ENCODE assay signal across 16 cellular contexts in genomic region chr12:20439634-20440033, GRCh38.
DNase-seq lines count a peak whose midpoint lies in the region; ATAC-seq and TF ChIP-seq lines count a peak whose summit lies in the region.
"Had no signal": no experiment of that assay in that cellular context is flagged by ENCODE, and none has a peak within 500 bp of the region (broad histone marks: within the 10 kb centered on the region; RNA-seq: fewer than 3 reads in every experiment).

No MANE protein-coding gene starts in this region.

- H3K27ac ChIP-seq in heart right ventricle (peak overlapping the region; percentile 8 to 91 (median 71)), gastrocnemius medialis (peak overlapping the region; percentile 16 to 41 (median 32))
- H3K27ac ChIP-seq: KMS-11 had no signal

- ATAC-seq in heart right ventricle (peak in 7 of 8 donors; percentile 25 to 81 (median 56)), gastrocnemius medialis (peak; percentile 38 to 45), GM19395 (IDR thresholded peaks at IDR 0.05; ENCODE audit: unreplicated experiment) (no peak)

- 73 to 86% methylated on average over 1 of the region's 1 CpG for WGBS in heart right ventricle, 2 donors

- H3K9me3 ChIP-seq in heart right ventricle = no peaks in the 10 kb centered on the region
- H3K9me3 ChIP-seq in gastrocnemius medialis = no peaks in the 10 kb centered on the region
- H3K9me3 ChIP-seq: Caco-2 had no signal

- peak; percentile 26 for DNase-seq in dedifferentiated amniotic fluid mesenchymal stem cell (ENCODE audit: extremely low spot score)
- no peak for DNase-seq in heart right ventricle
- DNase-seq in gastrocnemius medialis = no peak
- no peak for DNase-seq in NCI-H1436 (lab: John Stamatoyannopoulos, UW)
- no peak for DNase-seq in Ammon's horn (ENCODE audit: low spot score)
- no peak for DNase-seq in ecto neural progenitor cell (ENCODE audit: low spot score)
- DNase-seq: Caco-2; CD4-positive, CD25-positive, alpha-beta regulatory T cell; DMS153; NCI-H1048; NCI-H146; NCI-H2081; NCI-H510A; NCI-H774 had no signal

- H3K4me3 ChIP-seq in heart right ventricle (no peak overlapping the region), gastrocnemius medialis (no peak overlapping the region)

- TF ChIP-seq POLR2A in gastrocnemius medialis (IDR thresholded peaks at IDR 0.05) = no peak

- no peaks in the 10 kb centered on the region for H3K36me3 ChIP-seq in heart right ventricle
- H3K36me3 ChIP-seq in gastrocnemius medialis = no peaks in the 10 kb centered on the region

- no peak for TF ChIP-seq CTCF in heart right ventricle (IDR thresholded peaks at IDR 0.05)
- TF ChIP-seq CTCF in gastrocnemius medialis (IDR thresholded peaks at IDR 0.05 in 4 of 5, conservative IDR thresholded peaks at IDR 0.05 in 1 of 5) = no peak

- in situ Hi-C loops in gastrocnemius medialis (cut with MboI; ENCODE audit: low sequenced_read_pairs in 4 of 4) = no loop called here

- no peaks in the 10 kb centered on the region for H3K27me3 ChIP-seq in heart right ventricle
- H3K27me3 ChIP-seq in gastrocnemius medialis = no peaks in the 10 kb centered on the region

- H3K4me1 ChIP-seq in heart right ventricle = peaks cover 12 to 98% (median 68%) of the 10 kb centered on the region in 9 donors
- peaks cover 0 to 27% of the 10 kb centered on the region in 2 donors for H3K4me1 ChIP-seq in gastrocnemius medialis
- H3K4me1 ChIP-seq: Caco-2 had no signal

- intact Hi-C loops in heart right ventricle (cut with DNase I) (no loop called here), gastrocnemius medialis (cut with DNase I; ENCODE audit: low total_unique reads) (no loop called here)
